Comparison of ENCODE assay signal across 9 cellular contexts in genomic region chr19:38878575-38879399, GRCh38. TPM values are rescaled to one million over a fixed set of nuclear protein-coding genes. Genes with fewer than 3 reads are reported as not detected.
DNase-seq lines count a peak whose midpoint lies in the region; ATAC-seq, FAIRE-seq and TF ChIP-seq lines count a peak whose summit lies in the region.
"Had no signal": no experiment of that assay in that cellular context is flagged by ENCODE, and none has a peak within 500 bp of the region (broad histone marks: within the 10 kb centered on the region; RNA-seq: fewer than 3 reads in every experiment).

No MANE protein-coding gene starts in this region.

- peak overlapping the region; percentile 72 to 86 (median 82); a peak in 5 of 6 replicates for H3K4me3 ChIP-seq in HepG2 (replicated peaks in 1 of 3; ENCODE audit: insufficient read depth in 1 of 3, low read depth in 2 of 3, low read length in 3 of 3)

- peak overlapping the region; percentile 86 for H3K27ac Mint-ChIP-seq in activated naive CD4-positive, alpha-beta T cell treated with anti-CD3 and anti-CD28 coated beads, Interleukin-2, amount 50 U/mL, for 24 hours
- peak overlapping the region; percentile 81 for H3K27ac Mint-ChIP-seq in activated T-cell treated with anti-CD3 and anti-CD28 coated beads, Interleukin-2, amount 50 U/mL, for 72 hours
- peak overlapping the region; percentile 15 for H3K27ac Mint-ChIP-seq in type B pancreatic cell

- no peaks in the 10 kb centered on the region for H3K9me3 ChIP-seq in HepG2 (ENCODE audit: low read length)

- no peak for DNase-seq in activated naive CD4-positive, alpha-beta T cell treated with anti-CD3 and anti-CD28 coated beads, Interleukin-2, amount 50 U/mL, for 16 hours
- peak in 1 of 2 donors; percentile 25 for DNase-seq in activated T-cell treated with anti-CD3 and anti-CD28 coated beads, Interleukin-2, amount 50 U/mL, for 72 hours
- DNase-seq in HepG2 (ENCODE audit: low spot score) (no peak), type B pancreatic cell (ENCODE audit: extremely low spot score, unreplicated experiment) (no peak), medulla oblongata (ENCODE audit: extremely low spot score) (no peak)
- DNase-seq in activated CD4-positive, CD25-positive, alpha-beta regulatory T cell (lab: John Stamatoyannopoulos, UW), result no peak
- DNase-seq in stimulated activated naive CD4-positive, alpha-beta T cell (lab: John Stamatoyannopoulos, UW), result no peak

- no peak overlapping the region for H2AFZ ChIP-seq in HepG2 (ENCODE audit: low read length)

- WGBS in HepG2 (ENCODE audit: low lambda C conversion rate), result 81% methylated on average over 10 of the region's 16 CpGs

- H3K27me3 ChIP-seq in HepG2 (ENCODE audit: control insufficient read depth in 1 of 2, insufficient read depth in 2 of 2, low read length in 2 of 2), result no peaks in the 10 kb centered on the region

- in situ Hi-C loops in HepG2 (cut with HindIII; ENCODE audit: extremely low pct_ligation_motif_present, low pct_unique_long_range_greater_than_20kb), result no loop called here

- peak overlapping the region; percentile 74 for H3K9ac ChIP-seq in HepG2 (ENCODE audit: insufficient read depth, low read depth, low read length)

- peaks cover 4% of the 10 kb centered on the region for H3K36me3 Mint-ChIP-seq in activated naive CD4-positive, alpha-beta T cell treated with anti-CD3 and anti-CD28 coated beads, Interleukin-2, amount 50 U/mL, for 24 hours
- peaks cover 0 to 4% of the 10 kb centered on the region in 2 donors for H3K36me3 Mint-ChIP-seq in activated T-cell treated with anti-CD3 and anti-CD28 coated beads, Interleukin-2, amount 50 U/mL, for 72 hours (ENCODE audit: insufficient read depth in 2 of 2)
- H3K36me3 Mint-ChIP-seq in type B pancreatic cell, result no peaks in the 10 kb centered on the region

- intact Hi-C loops in HepG2 (cut with micrococcal nuclease; ENCODE audit: unreplicated experiment), result no loop called here

- no peak for TF ChIP-seq POLR2A in HepG2 (IDR thresholded peaks at IDR 0.05; ENCODE audit: insufficient read depth in 1 of 2, low read depth in 2 of 2, low read length in 2 of 2)

- peak overlapping the region; percentile 58 for H3K27ac ChIP-seq in HepG2 (ENCODE audit: extremely low read length, insufficient read depth, low read length)
- H3K27ac ChIP-seq: C4-2B had no signal

- peaks cover 0 to 2% of the 10 kb centered on the region in 2 experiments; a peak in 2 of 5 replicates for H3K36me3 ChIP-seq in HepG2 (replicated peaks in 1 of 2; ENCODE audit: control insufficient read depth in 1 of 2, insufficient read depth in 2 of 2, low read length in 2 of 2)

- POLR2A ChIA-PET in HepG2 (lab: Yijun Ruan, JAX), result interaction anchor here (1.0 to 5.6 kb wide), 11 partner anchors 9 to 145 kb away, joined by 3 to 37 read pairs (median 6); partner anchors contain the start of genes NFKBIB and SIRT2

- H4K20me1 ChIP-seq in HepG2 (ENCODE audit: insufficient read depth, low read length), result no peaks in the 10 kb centered on the region

- peak overlapping the region; percentile 79 for H3K4me2 ChIP-seq in HepG2 (ENCODE audit: low read depth, low read length)

- H3K9me3 Mint-ChIP-seq in activated naive CD4-positive, alpha-beta T cell treated with anti-CD3 and anti-CD28 coated beads, Interleukin-2, amount 50 U/mL, for 24 hours, result no peaks in the 10 kb centered on the region
- H3K9me3 Mint-ChIP-seq in activated T-cell treated with anti-CD3 and anti-CD28 coated beads, Interleukin-2, amount 50 U/mL, for 72 hours, result no peaks in the 10 kb centered on the region
- H3K9me3 Mint-ChIP-seq in type B pancreatic cell, result no peaks in the 10 kb centered on the region

- no peaks in the 10 kb centered on the region for H3K79me2 ChIP-seq in HepG2 (ENCODE audit: insufficient read depth, low read length)

- peak; percentile 42 to 44 for ATAC-seq in activated T-cell treated with anti-CD3 and anti-CD28 coated beads, Interleukin-2, amount 50 U/mL, for 72 hours (replicated peaks in 1 of 2)
- peak; percentile 41 for ATAC-seq in HepG2

- H3K4me1 ChIP-seq in HepG2 (ENCODE audit: insufficient read depth, low read length), result peaks cover 45% of the 10 kb centered on the region

- no peak for FAIRE-seq in HepG2 (lab: Jason Lieb, UNC)

- TF ChIP-seq EP300 in HepG2 (IDR thresholded peaks at IDR 0.05; ENCODE audit: low read depth in 2 of 2, low read length in 2 of 2) (no peak), HepG2 (CRISPR knock-in tag; IDR thresholded peaks at IDR 0.05; ENCODE audit: borderline replicate concordance) (no peak)

- CTCF ChIA-PET in HepG2 (lab: Yijun Ruan, JAX; ENCODE audit: low intra/inter-chr PET ratio, low total read pairs), result no interaction called here

- no peak for TF ChIP-seq RAD21 in HepG2 (CRISPR knock-in tag; IDR thresholded peaks at IDR 0.05)

- peak overlapping the region; percentile 90 for H3K4me3 Mint-ChIP-seq in activated naive CD4-positive, alpha-beta T cell treated with anti-CD3 and anti-CD28 coated beads, Interleukin-2, amount 50 U/mL, for 24 hours
- peak overlapping the region; percentile 95 to 97 for H3K4me3 Mint-ChIP-seq in activated T-cell treated with anti-CD3 and anti-CD28 coated beads, Interleukin-2, amount 50 U/mL, for 72 hours
- H3K4me3 Mint-ChIP-seq in type B pancreatic cell, result no peak overlapping the region

- peaks cover 21% of the 10 kb centered on the region for H3K4me1 Mint-ChIP-seq in activated naive CD4-positive, alpha-beta T cell treated with anti-CD3 and anti-CD28 coated beads, Interleukin-2, amount 50 U/mL, for 24 hours
- H3K4me1 Mint-ChIP-seq in activated T-cell treated with anti-CD3 and anti-CD28 coated beads, Interleukin-2, amount 50 U/mL, for 72 hours (ENCODE audit: low read depth), result peaks cover 35% of the 10 kb centered on the region
- peaks cover 4% of the 10 kb centered on the region for H3K4me1 Mint-ChIP-seq in type B pancreatic cell (ENCODE audit: unreplicated experiment)

- BruUV-seq in HepG2 (replicated peaks; lab: Mats Ljungman, UMichigan), result TSS peak; percentile 73

- H3K27me3 Mint-ChIP-seq in activated naive CD4-positive, alpha-beta T cell treated with anti-CD3 and anti-CD28 coated beads, Interleukin-2, amount 50 U/mL, for 24 hours, result no peaks in the 10 kb centered on the region
- no peaks in the 10 kb centered on the region for H3K27me3 Mint-ChIP-seq in activated T-cell treated with anti-CD3 and anti-CD28 coated beads, Interleukin-2, amount 50 U/mL, for 72 hours (ENCODE audit: low read depth)
- H3K27me3 Mint-ChIP-seq in type B pancreatic cell, result no peaks in the 10 kb centered on the region

- TF ChIP-seq CTCF in HepG2 (CRISPR knock-in tag; IDR thresholded peaks at IDR 0.05) (0 out of 2 replicates have a peak, but pooled peaks have one; percentile 18), type B pancreatic cell (conservative IDR thresholded peaks at IDR 0.05) (no peak)

RNA-seq across cellular contexts. Expression of gene RINL, which starts 0.7 kb away (rescaled TPM):
- 100 to 1,000 TPM; 122 to 151 TPM for total RNA-seq in activated T-cell treated with anti-CD3 and anti-CD28 coated beads, Interleukin-2, amount 50 U/mL, for 72 hours
- 10.3 and 11.4 TPM in 2 replicates for total RNA-seq in HepG2 (2016; rRNA removed; fragmentation: Illumina TruSeq; extraction: Trizol)
- total RNA-seq in HepG2 (2016; cell fraction: cytosol; rRNA removed; fragmentation: Illumina TruSeq; extraction: Trizol; ENCODE audit: low read depth), result 4.4 and 4.8 TPM in 2 replicates
- 11.9 and 12.4 TPM in 2 replicates for total RNA-seq in HepG2 (2016; cell fraction: insoluble cytoplasmic fraction; rRNA removed; fragmentation: Illumina TruSeq; extraction: Trizol)
- 8.3 and 11.2 TPM in 2 replicates for total RNA-seq in HepG2 (2016; cell fraction: membrane; rRNA removed; fragmentation: Illumina TruSeq; extraction: Trizol)
- total RNA-seq in HepG2 (2016; cell fraction: nucleus; rRNA removed; fragmentation: Illumina TruSeq; extraction: Trizol), result 5.0 and 8.7 TPM in 2 replicates
- polyA plus RNA-seq in HepG2 (2011; rRNA removed), result 18.0 and 18.5 TPM in 2 replicates
- 13.8 and 14.5 TPM in 2 replicates for polyA plus RNA-seq in HepG2 (2011; cell fraction: cytosol; rRNA removed)
- polyA plus RNA-seq in HepG2 (2011; cell fraction: nucleus; rRNA removed), result 23.0 and 23.9 TPM in 2 replicates
- polyA plus RNA-seq in HepG2 (2012), result 8.6 and 10.2 TPM in 2 replicates
- 2.4 and 2.6 TPM in 2 replicates for polyA plus RNA-seq in HepG2 (2016; cell fraction: cytosol; fragmentation: Illumina TruSeq; extraction: Trizol; ENCODE audit: low read depth)
- polyA plus RNA-seq in HepG2 (2016; cell fraction: insoluble cytoplasmic fraction; fragmentation: Illumina TruSeq; extraction: Trizol; ENCODE audit: low read depth), result 9.1 and 12.2 TPM in 2 replicates
- polyA plus RNA-seq in HepG2 (2016; cell fraction: membrane; fragmentation: Illumina TruSeq; extraction: Trizol; ENCODE audit: low read depth), result 5.3 and 6.5 TPM in 2 replicates
- polyA plus RNA-seq in HepG2 (2016; cell fraction: nucleus; fragmentation: Illumina TruSeq; extraction: Trizol; ENCODE audit: insufficient read depth, low read depth), result 12.7 and 15.7 TPM in 2 replicates
- polyA minus RNA-seq in HepG2 (2011; rRNA and poly(A)+ RNA removed; ENCODE audit: low replicate concordance), result 3.7 and 14.6 TPM in 2 replicates
- 5.7 and 7.2 TPM in 2 replicates for polyA minus RNA-seq in HepG2 (2011; cell fraction: cytosol; rRNA and poly(A)+ RNA removed)
- 9.9 and 10.7 TPM in 2 replicates for polyA minus RNA-seq in HepG2 (2011; cell fraction: nucleus; rRNA and poly(A)+ RNA removed)
- total RNA-seq in type B pancreatic cell (ENCODE audit: low replicate concordance), result 1.7 and 3.4 TPM in 2 replicates

RNA-seq across cellular contexts. Expression of gene SIRT2, which starts 20.6 kb away (rescaled TPM):
- 10 to 100 TPM; 38.2 to 40.7 TPM for total RNA-seq in activated T-cell treated with anti-CD3 and anti-CD28 coated beads, Interleukin-2, amount 50 U/mL, for 72 hours
- total RNA-seq in HepG2 (2016; rRNA removed; fragmentation: Illumina TruSeq; extraction: Trizol), result 20.3 and 22.3 TPM in 2 replicates
- 14.3 and 15.2 TPM in 2 replicates for total RNA-seq in HepG2 (2016; cell fraction: cytosol; rRNA removed; fragmentation: Illumina TruSeq; extraction: Trizol; ENCODE audit: low read depth)
- 18.1 and 20.6 TPM in 2 replicates for total RNA-seq in HepG2 (2016; cell fraction: insoluble cytoplasmic fraction; rRNA removed; fragmentation: Illumina TruSeq; extraction: Trizol)
- total RNA-seq in HepG2 (2016; cell fraction: membrane; rRNA removed; fragmentation: Illumina TruSeq; extraction: Trizol), result 24.1 and 28.8 TPM in 2 replicates
- total RNA-seq in HepG2 (2016; cell fraction: nucleus; rRNA removed; fragmentation: Illumina TruSeq; extraction: Trizol), result 10.5 and 13.7 TPM in 2 replicates
- 26.1 and 32.6 TPM in 2 replicates for polyA plus RNA-seq in HepG2 (2011; rRNA removed)
- polyA plus RNA-seq in HepG2 (2011; cell fraction: cytosol; rRNA removed), result 20.9 and 26.0 TPM in 2 replicates
- polyA plus RNA-seq in HepG2 (2011; cell fraction: nucleus; rRNA removed), result 54.3 and 54.9 TPM in 2 replicates
- polyA plus RNA-seq in HepG2 (2012), result 17.1 and 18.5 TPM in 2 replicates
- 19.1 and 22.5 TPM in 2 replicates for polyA plus RNA-seq in HepG2 (2016; cell fraction: cytosol; fragmentation: Illumina TruSeq; extraction: Trizol; ENCODE audit: low read depth)
- 21.0 and 27.0 TPM in 2 replicates for polyA plus RNA-seq in HepG2 (2016; cell fraction: insoluble cytoplasmic fraction; fragmentation: Illumina TruSeq; extraction: Trizol; ENCODE audit: low read depth)
- polyA plus RNA-seq in HepG2 (2016; cell fraction: membrane; fragmentation: Illumina TruSeq; extraction: Trizol; ENCODE audit: low read depth), result 29.2 and 29.4 TPM in 2 replicates
- polyA plus RNA-seq in HepG2 (2016; cell fraction: nucleus; fragmentation: Illumina TruSeq; extraction: Trizol; ENCODE audit: insufficient read depth, low read depth), result 29.4 and 29.5 TPM in 2 replicates
- 15.5 and 28.6 TPM in 2 replicates for polyA minus RNA-seq in HepG2 (2011; rRNA and poly(A)+ RNA removed; ENCODE audit: low replicate concordance)
- polyA minus RNA-seq in HepG2 (2011; cell fraction: cytosol; rRNA and poly(A)+ RNA removed), result 12.0 and 12.7 TPM in 2 replicates
- 10.3 and 11.2 TPM in 2 replicates for polyA minus RNA-seq in HepG2 (2011; cell fraction: nucleus; rRNA and poly(A)+ RNA removed)
- total RNA-seq in type B pancreatic cell (ENCODE audit: low replicate concordance), result 43.7 and 46.0 TPM in 2 replicates

RNA-seq across cellular contexts. Expression of gene NFKBIB, which starts 21.0 kb away (rescaled TPM):
- 10 to 100 TPM; 86.5 to 89.1 TPM for total RNA-seq in activated T-cell treated with anti-CD3 and anti-CD28 coated beads, Interleukin-2, amount 50 U/mL, for 72 hours
- total RNA-seq in HepG2 (2016; rRNA removed; fragmentation: Illumina TruSeq; extraction: Trizol) (13.8 and 14.9 TPM in 2 replicates), type B pancreatic cell (ENCODE audit: low replicate concordance) (13.7 and 21.1 TPM in 2 replicates)
- 3.8 and 4.6 TPM in 2 replicates for total RNA-seq in HepG2 (2016; cell fraction: cytosol; rRNA removed; fragmentation: Illumina TruSeq; extraction: Trizol; ENCODE audit: low read depth)
- total RNA-seq in HepG2 (2016; cell fraction: insoluble cytoplasmic fraction; rRNA removed; fragmentation: Illumina TruSeq; extraction: Trizol), result 14.4 and 14.7 TPM in 2 replicates
- total RNA-seq in HepG2 (2016; cell fraction: membrane; rRNA removed; fragmentation: Illumina TruSeq; extraction: Trizol), result 8.1 and 8.2 TPM in 2 replicates
- 6.0 and 6.9 TPM in 2 replicates for total RNA-seq in HepG2 (2016; cell fraction: nucleus; rRNA removed; fragmentation: Illumina TruSeq; extraction: Trizol)
- 8.6 and 11.5 TPM in 2 replicates for polyA plus RNA-seq in HepG2 (2011; rRNA removed)
- 9.7 and 14.5 TPM in 2 replicates for polyA plus RNA-seq in HepG2 (2011; cell fraction: cytosol; rRNA removed)
- 8.5 and 9.1 TPM in 2 replicates for polyA plus RNA-seq in HepG2 (2011; cell fraction: nucleus; rRNA removed)
- polyA plus RNA-seq in HepG2 (2012), result 7.8 and 10.7 TPM in 2 replicates
- polyA plus RNA-seq in HepG2 (2016; cell fraction: cytosol; fragmentation: Illumina TruSeq; extraction: Trizol; ENCODE audit: low read depth), result 6.7 and 8.7 TPM in 2 replicates
- 19.6 and 21.5 TPM in 2 replicates for polyA plus RNA-seq in HepG2 (2016; cell fraction: insoluble cytoplasmic fraction; fragmentation: Illumina TruSeq; extraction: Trizol; ENCODE audit: low read depth)
- polyA plus RNA-seq in HepG2 (2016; cell fraction: membrane; fragmentation: Illumina TruSeq; extraction: Trizol; ENCODE audit: low read depth), result 9.9 and 11.1 TPM in 2 replicates
- 13.5 and 16.3 TPM in 2 replicates for polyA plus RNA-seq in HepG2 (2016; cell fraction: nucleus; fragmentation: Illumina TruSeq; extraction: Trizol; ENCODE audit: insufficient read depth, low read depth)
- 5.6 and 6.0 TPM in 2 replicates for polyA minus RNA-seq in HepG2 (2011; rRNA and poly(A)+ RNA removed; ENCODE audit: low replicate concordance)
- 2.2 and 6.5 TPM in 2 replicates for polyA minus RNA-seq in HepG2 (2011; cell fraction: cytosol; rRNA and poly(A)+ RNA removed)
- polyA minus RNA-seq in HepG2 (2011; cell fraction: nucleus; rRNA and poly(A)+ RNA removed), result 1.2 and 1.9 TPM in 2 replicates

RNA-seq across cellular contexts. Expression of gene HNRNPL, which starts 29.0 kb away (rescaled TPM):
- 100 to 1,000 TPM; 427 to 457 TPM for total RNA-seq in activated T-cell treated with anti-CD3 and anti-CD28 coated beads, Interleukin-2, amount 50 U/mL, for 72 hours
- 270 and 278 TPM in 2 replicates for total RNA-seq in HepG2 (2016; rRNA removed; fragmentation: Illumina TruSeq; extraction: Trizol)
- total RNA-seq in HepG2 (2016; cell fraction: cytosol; rRNA removed; fragmentation: Illumina TruSeq; extraction: Trizol; ENCODE audit: low read depth), result 44.9 and 50.3 TPM in 2 replicates
- 247 and 303 TPM in 2 replicates for total RNA-seq in HepG2 (2016; cell fraction: insoluble cytoplasmic fraction; rRNA removed; fragmentation: Illumina TruSeq; extraction: Trizol)
- 97.2 and 106 TPM in 2 replicates for total RNA-seq in HepG2 (2016; cell fraction: membrane; rRNA removed; fragmentation: Illumina TruSeq; extraction: Trizol)
- 191 and 201 TPM in 2 replicates for total RNA-seq in HepG2 (2016; cell fraction: nucleus; rRNA removed; fragmentation: Illumina TruSeq; extraction: Trizol)
- polyA plus RNA-seq in HepG2 (2011; rRNA removed), result 148 and 156 TPM in 2 replicates
- 89.9 and 92.3 TPM in 2 replicates for polyA plus RNA-seq in HepG2 (2011; cell fraction: cytosol; rRNA removed)
- 184 and 197 TPM in 2 replicates for polyA plus RNA-seq in HepG2 (2011; cell fraction: nucleus; rRNA removed)
- 166 and 314 TPM in 2 replicates for polyA plus RNA-seq in HepG2 (2012)
- 36.1 and 37.5 TPM in 2 replicates for polyA plus RNA-seq in HepG2 (2016; cell fraction: cytosol; fragmentation: Illumina TruSeq; extraction: Trizol; ENCODE audit: low read depth)
- 257 and 357 TPM in 2 replicates for polyA plus RNA-seq in HepG2 (2016; cell fraction: insoluble cytoplasmic fraction; fragmentation: Illumina TruSeq; extraction: Trizol; ENCODE audit: low read depth)
- polyA plus RNA-seq in HepG2 (2016; cell fraction: membrane; fragmentation: Illumina TruSeq; extraction: Trizol; ENCODE audit: low read depth), result 76.7 and 82.5 TPM in 2 replicates
- 372 and 405 TPM in 2 replicates for polyA plus RNA-seq in HepG2 (2016; cell fraction: nucleus; fragmentation: Illumina TruSeq; extraction: Trizol; ENCODE audit: insufficient read depth, low read depth)
- polyA minus RNA-seq in HepG2 (2011; rRNA and poly(A)+ RNA removed; ENCODE audit: low replicate concordance), result 218 and 315 TPM in 2 replicates
- polyA minus RNA-seq in HepG2 (2011; cell fraction: cytosol; rRNA and poly(A)+ RNA removed), result 121 and 131 TPM in 2 replicates
- polyA minus RNA-seq in HepG2 (2011; cell fraction: nucleus; rRNA and poly(A)+ RNA removed), result 131 and 151 TPM in 2 replicates
- 338 and 451 TPM in 2 replicates for total RNA-seq in type B pancreatic cell (ENCODE audit: low replicate concordance)

RNA-seq across cellular contexts. Expression of gene CCER2, which starts 33.2 kb away (rescaled TPM):
- under 1 TPM; 0.69 to 0.70 TPM for total RNA-seq in activated T-cell treated with anti-CD3 and anti-CD28 coated beads, Interleukin-2, amount 50 U/mL, for 72 hours
- not detected in 2 replicates for total RNA-seq in HepG2 (2016; rRNA removed; fragmentation: Illumina TruSeq; extraction: Trizol)
- total RNA-seq in HepG2 (2016; cell fraction: cytosol; rRNA removed; fragmentation: Illumina TruSeq; extraction: Trizol; ENCODE audit: low read depth), result not detected in 2 replicates
- not detected in 2 replicates for total RNA-seq in HepG2 (2016; cell fraction: insoluble cytoplasmic fraction; rRNA removed; fragmentation: Illumina TruSeq; extraction: Trizol)
- 0.17 TPM in 1 of 2 replicates, not detected in the other for total RNA-seq in HepG2 (2016; cell fraction: membrane; rRNA removed; fragmentation: Illumina TruSeq; extraction: Trizol)
- not detected in 2 replicates for total RNA-seq in HepG2 (2016; cell fraction: nucleus; rRNA removed; fragmentation: Illumina TruSeq; extraction: Trizol)
- polyA plus RNA-seq in HepG2 (2011; rRNA removed), result 0.08 and 0.24 TPM in 2 replicates
- 0.09 TPM in 1 of 2 replicates, not detected in the other for polyA plus RNA-seq in HepG2 (2011; cell fraction: cytosol; rRNA removed)
- 1.6 and 2.0 TPM in 2 replicates for polyA plus RNA-seq in HepG2 (2011; cell fraction: nucleus; rRNA removed)
- 0.15 and 0.33 TPM in 2 replicates for polyA plus RNA-seq in HepG2 (2012)
- not detected in 2 replicates for polyA plus RNA-seq in HepG2 (2016; cell fraction: cytosol; fragmentation: Illumina TruSeq; extraction: Trizol; ENCODE audit: low read depth)
- not detected in 2 replicates for polyA plus RNA-seq in HepG2 (2016; cell fraction: insoluble cytoplasmic fraction; fragmentation: Illumina TruSeq; extraction: Trizol; ENCODE audit: low read depth)
- not detected in 2 replicates for polyA plus RNA-seq in HepG2 (2016; cell fraction: membrane; fragmentation: Illumina TruSeq; extraction: Trizol; ENCODE audit: low read depth)
- 0.48 and 0.77 TPM in 2 replicates for polyA plus RNA-seq in HepG2 (2016; cell fraction: nucleus; fragmentation: Illumina TruSeq; extraction: Trizol; ENCODE audit: insufficient read depth, low read depth)
- 0.26 and 0.52 TPM in 2 replicates for polyA minus RNA-seq in HepG2 (2011; rRNA and poly(A)+ RNA removed; ENCODE audit: low replicate concordance)
- polyA minus RNA-seq in HepG2 (2011; cell fraction: cytosol; rRNA and poly(A)+ RNA removed), result not detected in 2 replicates
- not detected in 2 replicates for polyA minus RNA-seq in HepG2 (2011; cell fraction: nucleus; rRNA and poly(A)+ RNA removed)
- total RNA-seq in type B pancreatic cell (ENCODE audit: low replicate concordance), result 0.55 and 1.2 TPM in 2 replicates

Comparison
In these comparisons a context has a peak if more than half of its experiments do, and no peak if none do; other contexts are left out.
1. H3K27ac Mint-ChIP-seq: peak in every context shown above with its lines; median percentile 86 in activated naive CD4-positive, alpha-beta T cell treated with anti-CD3 and anti-CD28 coated beads, Interleukin-2, amount 50 U/mL, for 24 hours; 81 in activated T-cell treated with anti-CD3 and anti-CD28 coated beads, Interleukin-2, amount 50 U/mL, for 72 hours; 15 in type B pancreatic cell.
2. RNA of gene RINL, which starts 0.7 kb away (total RNA-seq): 122 to 151 TPM in activated T-cell treated with anti-CD3 and anti-CD28 coated beads, Interleukin-2, amount 50 U/mL, for 72 hours; 4.4 to 12.4 TPM in HepG2 and 1.7 to 3.4 TPM in type B pancreatic cell; every median in the first group is over 4 times any median in the second.